Comparison of ENCODE assay signal across 8 cellular contexts in the genomic region with DNA sequence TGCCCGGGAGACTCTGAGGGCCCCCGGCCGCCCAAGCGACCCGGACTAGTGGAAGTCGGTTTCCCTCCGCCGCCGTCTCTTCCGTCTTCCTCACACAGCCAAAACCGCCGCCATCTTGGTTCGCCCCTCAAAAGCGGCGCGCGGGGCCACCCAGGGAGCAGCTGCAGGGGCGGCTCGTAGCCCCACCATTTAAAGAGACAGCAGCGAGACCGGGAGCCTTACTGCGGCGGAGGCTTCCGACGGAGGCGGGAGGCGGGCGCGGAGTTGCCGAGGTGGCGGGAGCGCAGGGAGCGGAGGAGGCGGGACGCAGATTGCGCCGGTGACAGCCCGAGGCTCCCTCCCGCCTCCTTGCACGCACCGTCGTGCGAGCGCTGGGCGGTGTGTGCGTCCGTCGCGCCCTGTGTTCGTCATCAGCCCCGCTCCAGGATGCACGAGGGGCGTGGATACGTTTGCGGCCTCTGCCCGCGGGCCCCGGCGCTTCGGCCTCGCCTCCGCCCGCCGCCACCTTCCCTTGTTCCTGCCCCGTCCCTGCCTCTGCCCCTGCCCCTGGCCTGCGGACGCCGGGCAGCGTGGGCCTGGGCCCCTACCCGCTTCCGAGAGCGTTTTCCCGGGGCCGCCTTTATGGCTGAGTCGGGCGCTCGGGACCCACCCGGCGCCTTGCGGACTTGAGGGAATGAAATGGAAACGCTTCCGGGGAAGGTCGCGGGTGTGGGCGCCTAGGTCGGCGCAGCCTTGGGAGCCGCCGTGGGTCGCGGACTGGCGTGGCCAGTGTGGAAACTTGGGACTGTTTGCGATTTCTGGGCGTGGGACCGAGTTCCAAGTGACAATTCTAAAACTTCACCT. TPM values are rescaled to one million over a fixed set of nuclear protein-coding genes. Genes with fewer than 3 reads are reported as not detected.
A peak's percentile ranks its signal among the peaks of the same experiment; 100 is the strongest.
DNase-seq lines count a peak whose midpoint lies in the region; ATAC-seq and TF ChIP-seq lines count a peak whose summit lies in the region.

TSS of gene PPP4R3A (minus strand) at position 140 of the 843 bp plus-strand sequence. CDS start 663 bp downstream, outside the sequence.

- TF ChIP-seq RAD21 in IMR-90 (IDR thresholded peaks at IDR 0.05; ENCODE audit: low read length): no peak

- in situ Hi-C loops in IMR-90 (cut with MboI; ENCODE audit: low sequenced_read_pairs): loop anchor here (25.0 kb wide), 1 partner anchor 1802 kb away; no protein-coding TSS in a partner anchor

- TF ChIP-seq POLR2A in IMR-90 (IDR thresholded peaks at IDR 0.05; ENCODE audit: low read depth, low read length): peak; percentile 94

- peak; percentile 85 for ATAC-seq in GM21528 (IDR thresholded peaks at IDR 0.05; ENCODE audit: low FRiP score, unreplicated experiment)
- ATAC-seq in IMR-90 (ENCODE audit: low read depth): peak; percentile 91
- peak; percentile 96 for ATAC-seq in mucosa of descending colon

- H2AFZ ChIP-seq in IMR-90 (replicated peaks; ENCODE audit: low read length, poor library complexity): peak within 1 kb of the TSS; percentile 98

- H2BK5ac ChIP-seq in IMR-90 (ENCODE audit: low read depth, low read length, poor library complexity, severe bottlenecking): peak within 1 kb of the TSS; percentile 90

- peak within 1 kb of the TSS; percentile 34; the same call in 1 of the 3 replicates for H2BK15ac ChIP-seq in IMR-90 (ENCODE audit: low read depth, low read length)

- peak within 1 kb of the TSS; percentile 98 for H2AK9ac ChIP-seq in IMR-90 (replicated peaks; ENCODE audit: low read depth, low read length, poor library complexity)

- H3K23ac ChIP-seq in IMR-90 (ENCODE audit: low read depth, low read length): peak within 1 kb of the TSS; percentile 97

- peak within 1 kb of the TSS; percentile 94 for H3K4ac ChIP-seq in IMR-90 (ENCODE audit: low read depth, low read length)

- H3K18ac ChIP-seq in IMR-90 (ENCODE audit: low read depth, low read length): peak within 1 kb of the TSS; percentile 83

- peaks cover 36% of the 10 kb centered on the region for H4K20me1 ChIP-seq in IMR-90 (ENCODE audit: insufficient read depth, low read length)

- H3K56ac ChIP-seq in IMR-90 (ENCODE audit: extremely low read depth, insufficient read depth, low read length): peak within 1 kb of the TSS; percentile 94

- dilution Hi-C loops in IMR-90 (cut with HindIII; ENCODE audit: low sequenced_read_pairs, unreplicated experiment): no loop called here

- TF ChIP-seq CTCF in IMR-90 (conservative IDR thresholded peaks at IDR 0.05; ENCODE audit: low read depth, low read length): no peak
- TF ChIP-seq CTCF in epithelial cell of esophagus (IDR thresholded peaks at IDR 0.05; ENCODE audit: insufficient read depth, low read depth, low read length, missing control alignments): no peak
- no peak for TF ChIP-seq CTCF in mucosa of descending colon (IDR thresholded peaks at IDR 0.05)

- peak within 1 kb of the TSS; percentile 100 for H3K4me3 ChIP-seq in IMR-90 (ENCODE audit: insufficient read depth, low read depth, low read length)
- peak within 1 kb of the TSS; percentile 94 for H3K4me3 ChIP-seq in epithelial cell of esophagus (ENCODE audit: low read length)
- peak within 1 kb of the TSS; percentile 96 for H3K4me3 ChIP-seq in mucosa of descending colon

- H2AK5ac ChIP-seq in IMR-90 (ENCODE audit: low read depth, low read length): peak within 1 kb of the TSS; percentile 54

- TSS peak; percentile 85 for BruUV-seq in IMR-90 (replicated peaks; lab: Mats Ljungman, UMichigan)

- CTCF ChIA-PET in IMR-90 (lab: Yijun Ruan, JAX): no interaction called here

- intact Hi-C loops in IMR-90 (cut with micrococcal nuclease): loop anchor here (5.0 kb wide), 2 partner anchors 437 to 487 kb away; partner anchors contain the start of gene FBLN5
- intact Hi-C loops in mucosa of descending colon (cut with DNase I, micrococcal nuclease): no loop called here

- peak within 1 kb of the TSS; percentile 92 for H3K9ac ChIP-seq in IMR-90 (ENCODE audit: low read depth, low read length)

- H3K79me1 ChIP-seq in IMR-90 (ENCODE audit: low read depth in 1 of 2, low read length in 2 of 2): 0 out of 4 replicates have a peak, but pooled peaks cover 0 to 5% of the 10 kb centered on the region in 2 experiments

- H3K4me1 ChIP-seq in IMR-90 (ENCODE audit: control insufficient read depth, insufficient read depth, low read length): peaks cover 3% of the 10 kb centered on the region; the same call in 1 of the 2 replicates
- peaks cover 19% of the 10 kb centered on the region for H3K4me1 ChIP-seq in mucosa of descending colon (ENCODE audit: low read depth)

- peak within 1 kb of the TSS; percentile 56; the same call in 1 of the 2 replicates for H2BK120ac ChIP-seq in IMR-90 (ENCODE audit: low read depth, low read length)

- H3K27me3 ChIP-seq in IMR-90 (ENCODE audit: control insufficient read depth, insufficient read depth, low read length): no peaks in the 10 kb centered on the region

- no peak within 1 kb of the TSS for H2BK20ac ChIP-seq in IMR-90 (ENCODE audit: low read depth, low read length)

- H3K36me3 ChIP-seq in IMR-90 (ENCODE audit: control insufficient read depth, insufficient read depth, low read length): peaks cover 3% of the 10 kb centered on the region; the same call in 1 of the 2 replicates
- no peaks in the 10 kb centered on the region for H3K36me3 ChIP-seq in mucosa of descending colon (ENCODE audit: low read depth)

- H3K27ac ChIP-seq in IMR-90 (ENCODE audit: insufficient read depth, low read length): peak within 1 kb of the TSS; percentile 96

- WGBS in IMR-90 (ENCODE audit: extremely low coverage in 2 of 2, insufficient read length in 1 of 2), 2 experiments: 0% methylated on average over 45 of the region's 95 CpGs; no CpG with 5 or more reads in 1 of the 2 experiments

- peak within 1 kb of the TSS; percentile 88 for H4K91ac ChIP-seq in IMR-90 (ENCODE audit: insufficient read depth, low read depth, low read length)

- POLR2A ChIA-PET in IMR-90 (lab: Charles Lee; ENCODE audit: unreplicated experiment): no interaction called here

- H4K5ac ChIP-seq in IMR-90 (ENCODE audit: low read depth, low read length): peak within 1 kb of the TSS; percentile 94

- peaks cover 6% of the 10 kb centered on the region; the same call in 1 of the 2 replicates for H3K9me1 ChIP-seq in IMR-90 (ENCODE audit: insufficient read depth, low read length)

- H3K4me2 ChIP-seq in IMR-90 (ENCODE audit: low read depth, low read length): peak within 1 kb of the TSS; percentile 89

- H3K9me3 ChIP-seq in IMR-90 (ENCODE audit: control insufficient read depth, insufficient read depth, low read length) (no peaks in the 10 kb centered on the region), mucosa of descending colon (no peaks in the 10 kb centered on the region)

- peak within 1 kb of the TSS; percentile 96 to 100 for H4K8ac ChIP-seq in IMR-90 (ENCODE audit: low read depth in 2 of 2, low read length in 2 of 2)

- peak; percentile 98 for DNase-seq in DMS 273 (lab: John Stamatoyannopoulos, UW; ENCODE audit: unreplicated experiment)
- peak; percentile 98 for DNase-seq in IMR-90
- peak; percentile 93 for DNase-seq in OCI-M1 (lab: John Stamatoyannopoulos, UW)
- peak; percentile 95 for DNase-seq in activated T-cell treated with anti-CD3 and anti-CD28 coated beads for 24 hours (ENCODE audit: low read depth)
- DNase-seq in epithelial cell of esophagus (ENCODE audit: low read depth): peak; percentile 98
- DNase-seq in mucosa of descending colon: peak; percentile 94 to 98 (median 96)
- peak; percentile 90 for DNase-seq in stimulated activated CD8-positive, alpha-beta memory T cell treated with anti-CD3 and anti-CD28 coated beads, Interleukin-4, amount 100 ng/mL, for 24 hours (ENCODE audit: low read depth)

- H3K14ac ChIP-seq in IMR-90 (replicated peaks; ENCODE audit: low read depth, low read length): peak within 1 kb of the TSS; percentile 98

TF ChIP-seq in IMR-90, 13 proteins besides CTCF, POLR2A, EP300 and RAD21 (continues in another document):
- peak; percentile 32; the same call in 1 of the 2 replicates for TF ChIP-seq CEBPB (IDR thresholded peaks at IDR 0.05; ENCODE audit: low read depth, low read length)
- TF ChIP-seq MXI1 (IDR thresholded peaks at IDR 0.05; ENCODE audit: borderline replicate concordance, low read depth, low read length): peak; percentile 94
- 0 out of 2 replicates have a peak, but pooled peaks have one; percentile 1 for TF ChIP-seq NFE2L2 (IDR thresholded peaks at IDR 0.05; ENCODE audit: low read depth, low read length)
- peak; percentile 40 for TF ChIP-seq FOS (IDR thresholded peaks at IDR 0.05; ENCODE audit: low read depth, low read length)
- TF ChIP-seq MAZ (IDR thresholded peaks at IDR 0.05; ENCODE audit: borderline replicate concordance, low read depth, low read length): peak; percentile 95
- no peak for TF ChIP-seq SMC3 (IDR thresholded peaks at IDR 0.05; ENCODE audit: low read depth, low read length)
- TF ChIP-seq, protein P1, sequence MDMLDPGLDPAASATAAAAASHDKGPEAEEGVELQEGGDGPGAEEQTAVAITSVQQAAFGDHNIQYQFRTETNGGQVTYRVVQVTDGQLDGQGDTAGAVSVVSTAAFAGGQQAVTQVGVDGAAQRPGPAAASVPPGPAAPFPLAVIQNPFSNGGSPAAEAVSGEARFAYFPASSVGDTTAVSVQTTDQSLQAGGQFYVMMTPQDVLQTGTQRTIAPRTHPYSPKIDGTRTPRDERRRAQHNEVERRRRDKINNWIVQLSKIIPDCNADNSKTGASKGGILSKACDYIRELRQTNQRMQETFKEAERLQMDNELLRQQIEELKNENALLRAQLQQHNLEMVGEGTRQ (IDR thresholded peaks at IDR 0.05; ENCODE audit: low read depth, low read length): no peak
- no peak for TF ChIP-seq RCOR1 (IDR thresholded peaks at IDR 0.05; ENCODE audit: insufficient replicate concordance, low read length)
- no peak for TF ChIP-seq MAFK (IDR thresholded peaks at IDR 0.05; ENCODE audit: low read depth, low read length)
- TF ChIP-seq RFX5 (IDR thresholded peaks at IDR 0.05; ENCODE audit: low read depth, low read length): no peak
- no peak; the same call in 1 of the 2 replicates for TF ChIP-seq CHD1 (IDR thresholded peaks at IDR 0.05; ENCODE audit: low read depth, low read length)
- TF ChIP-seq, protein P2, sequence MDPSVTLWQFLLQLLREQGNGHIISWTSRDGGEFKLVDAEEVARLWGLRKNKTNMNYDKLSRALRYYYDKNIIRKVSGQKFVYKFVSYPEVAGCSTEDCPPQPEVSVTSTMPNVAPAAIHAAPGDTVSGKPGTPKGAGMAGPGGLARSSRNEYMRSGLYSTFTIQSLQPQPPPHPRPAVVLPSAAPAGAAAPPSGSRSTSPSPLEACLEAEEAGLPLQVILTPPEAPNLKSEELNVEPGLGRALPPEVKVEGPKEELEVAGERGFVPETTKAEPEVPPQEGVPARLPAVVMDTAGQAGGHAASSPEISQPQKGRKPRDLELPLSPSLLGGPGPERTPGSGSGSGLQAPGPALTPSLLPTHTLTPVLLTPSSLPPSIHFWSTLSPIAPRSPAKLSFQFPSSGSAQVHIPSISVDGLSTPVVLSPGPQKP (IDR thresholded peaks at IDR 0.05; ENCODE audit: borderline replicate concordance, low read depth, low read length): no peak

RNA-seq across cellular contexts. Expression of gene PPP4R3A, which starts in this region (rescaled TPM):
- total RNA-seq in IMR-90 (2012; rRNA removed): 28.9 and 46.4 TPM in 2 replicates
- 25.2 and 28.2 TPM in 2 replicates for polyA plus RNA-seq in IMR-90 (2012; rRNA removed)
- polyA plus RNA-seq in IMR-90 (2012; cell fraction: cytosol; rRNA removed): 8.3 and 12.0 TPM in 2 replicates
- polyA plus RNA-seq in IMR-90 (2012; cell fraction: nucleus; rRNA removed; ENCODE audit: low replicate concordance): 7.1 and 65.4 TPM in 2 replicates
- 100 to 1,000 TPM in 2 of 3 donors, 10 to 100 TPM in 1; 85.6 to 116 (median 115) TPM for total RNA-seq in mucosa of descending colon

Comparison
In these comparisons a context has a peak if more than half of its experiments do, and no peak if none do; other contexts are left out.
1. Peak in every context shown above with its lines: DNase-seq, ATAC-seq, H3K4me3 ChIP-seq and H3K27ac ChIP-seq.